20 cellular contexts compared by ENCODE assay signal in genomic region chr18:34726286-34727004, GRCh38. TPM values are rescaled to one million over a fixed set of nuclear protein-coding genes. Genes with fewer than 3 reads are reported as not detected.
"Had no signal": no experiment of that assay in that cellular context is flagged by ENCODE, and none has a peak within 500 bp of the region (broad histone marks: within the 10 kb centered on the region; RNA-seq: fewer than 3 reads in every experiment).

No MANE protein-coding gene starts in this region.

- H3K27ac Mint-ChIP-seq: activated B cell treated with CpG ODN at 0.5 μM for 24 hours; activated CD8-positive, alpha-beta T cell treated with anti-CD3 and anti-CD28 coated beads for 36 hours; activated naive CD4-positive, alpha-beta T cell treated with anti-CD3 and anti-CD28 coated beads, Interleukin-2, amount 50 U/mL, for 72 hours; brain; naive B cell; neural progenitor cell; stimulated activated naive B cell treated with anti-CD40 and anti-IgM and Interleukin-4, amounts not matched to agents 10 μg/mL and 1 μg/mL and 100 μg/mL, for 72 hours had no signal

- H3K9me3 Mint-ChIP-seq: activated B cell treated with CpG ODN at 0.5 μM for 24 hours; activated naive CD4-positive, alpha-beta T cell treated with anti-CD3 and anti-CD28 coated beads, Interleukin-2, amount 50 U/mL, for 72 hours; activated T-cell treated with anti-CD3 and anti-CD28 coated beads, Interleukin-2, amount 50 U/mL, for 4 hours had no signal

- DNase-seq: activated B cell treated with CpG ODN at 0.5 μM for 24 hours; activated CD4-positive, alpha-beta T cell treated with anti-CD3 and anti-CD28 coated beads for 48 hours; activated CD8-positive, alpha-beta T cell treated with anti-CD3 and anti-CD28 coated beads for 36 hours; activated effector memory CD4-positive, alpha-beta T cell treated with Interleukin-2 at 50 U/mL for 16 hours; activated T-cell treated with anti-CD3 and anti-CD28 coated beads, Interleukin-2, amount 50 U/mL, for 4 hours; amygdala; central memory CD4-positive, alpha-beta T cell; effector memory CD4-positive, alpha-beta T cell; foreskin keratinocyte; glutamatergic neuron; lower lobe of right lung; naive B cell; stimulated activated CD4-positive, alpha-beta T cell treated with anti-CD3 and anti-CD28 coated beads, Interleukin-2, amount 100 ng/mL, for 48 hours; stimulated activated naive B cell treated with anti-CD40 and anti-IgM and Interleukin-4, amounts not matched to agents 10 μg/mL and 1 μg/mL and 100 μg/mL, for 72 hours; upper lobe of left lung had no signal

- ATAC-seq: activated CD8-positive, alpha-beta T cell treated with anti-CD3 and anti-CD28 coated beads for 36 hours; activated naive CD4-positive, alpha-beta T cell treated with anti-CD3 and anti-CD28 coated beads, Interleukin-2, amount 50 U/mL, for 72 hours; activated T-cell treated with anti-CD3 and anti-CD28 coated beads, Interleukin-2, amount 50 U/mL, for 4 hours; foreskin keratinocyte; lower lobe of right lung; SK-N-SH treated with all-trans-retinoic acid at 6 μM for 48 hours; stimulated activated naive B cell treated with anti-CD40 and anti-IgM and Interleukin-4, amounts not matched to agents 10 μg/mL and 1 μg/mL and 100 μg/mL, for 72 hours had no signal

- H2AFZ ChIP-seq: neural progenitor cell had no signal

- H3K4me3 Mint-ChIP-seq: activated B cell treated with CpG ODN at 0.5 μM for 24 hours; activated CD8-positive, alpha-beta T cell treated with anti-CD3 and anti-CD28 coated beads for 36 hours; activated T-cell treated with anti-CD3 and anti-CD28 coated beads, Interleukin-2, amount 50 U/mL, for 4 hours; brain; naive B cell; neural progenitor cell; stimulated activated naive B cell treated with anti-CD40 and anti-IgM and Interleukin-4, amounts not matched to agents 10 μg/mL and 1 μg/mL and 100 μg/mL, for 72 hours had no signal

- H3K27me3 Mint-ChIP-seq: activated B cell treated with CpG ODN at 0.5 μM for 24 hours; brain; naive B cell; stimulated activated naive B cell treated with anti-CD40 and anti-IgM and Interleukin-4, amounts not matched to agents 10 μg/mL and 1 μg/mL and 100 μg/mL, for 72 hours had no signal

- H3K27ac ChIP-seq: foreskin keratinocyte, lower lobe of right lung, neural progenitor cell, upper lobe of left lung had no signal

- H3K36me3 ChIP-seq: lower lobe of right lung, neural progenitor cell, upper lobe of left lung had no signal

- H3K4me3 ChIP-seq: coronary artery, lower lobe of right lung, neural progenitor cell, upper lobe of left lung had no signal

- H3K4me1 Mint-ChIP-seq: activated B cell treated with CpG ODN at 0.5 μM for 24 hours, neural progenitor cell had no signal

- H3K9ac ChIP-seq: neural progenitor cell had no signal

- H3K4me2 ChIP-seq: neural progenitor cell had no signal

- H3K27me3 ChIP-seq: neural progenitor cell, upper lobe of left lung had no signal

- H3K9me3 ChIP-seq: lower lobe of right lung, upper lobe of left lung had no signal

- H3K36me3 Mint-ChIP-seq: activated naive CD4-positive, alpha-beta T cell treated with anti-CD3 and anti-CD28 coated beads, Interleukin-2, amount 50 U/mL, for 72 hours; naive B cell; stimulated activated naive B cell treated with anti-CD40 and anti-IgM and Interleukin-4, amounts not matched to agents 10 μg/mL and 1 μg/mL and 100 μg/mL, for 72 hours had no signal

- H3K4me1 ChIP-seq: foreskin keratinocyte, upper lobe of left lung had no signal

RNA-seq across cellular contexts. Expression of gene DTNA, which starts 16.3 kb away (rescaled TPM):
- total RNA-seq: activated B cell treated with CpG ODN at 0.5 μM for 24 hours had no signal
